ENCODE assay signal across 8 cellular contexts in genomic region chr18:5630057-5630765, GRCh38.
A peak's percentile ranks its signal among the peaks of the same experiment; 100 is the strongest.
DNase-seq lines count a peak whose midpoint lies in the region; ATAC-seq and TF ChIP-seq lines count a peak whose summit lies in the region.

No MANE protein-coding gene starts in this region.

- H3K14ac ChIP-seq in H9 (ENCODE audit: insufficient read depth, low read length), result no peak overlapping the region

- H4K8ac ChIP-seq in H9 (replicated peaks; ENCODE audit: insufficient read length, low read depth, low read length), result no peak overlapping the region

- ATAC-seq in heart right ventricle, result peak; percentile 85 to 96 (median 91)

- H3K79me2 ChIP-seq in H9 (ENCODE audit: insufficient read depth, low read length), result no peaks in the 10 kb centered on the region

- H3K18ac ChIP-seq in H9 (ENCODE audit: insufficient read length, low read depth, low read length), result no peak overlapping the region

- H3K23me2 ChIP-seq in H9 (ENCODE audit: insufficient read length, low read depth, low read length, poor library complexity, severe bottlenecking), result peaks cover 24% of the 10 kb centered on the region

- H2AK5ac ChIP-seq in H9 (ENCODE audit: insufficient read length, low read length), result no peak overlapping the region

- H3K36me3 ChIP-seq in heart right ventricle, result no peaks in the 10 kb centered on the region
- no peaks in the 10 kb centered on the region for H3K36me3 ChIP-seq in ovary

- H3K9me3 ChIP-seq in H9 (ENCODE audit: control insufficient read depth, low read depth, low read length), result no peaks in the 10 kb centered on the region
- H3K9me3 ChIP-seq in heart right ventricle, result no peaks in the 10 kb centered on the region
- H3K9me3 ChIP-seq in ovary, result no peaks in the 10 kb centered on the region

- peaks cover 3% of the 10 kb centered on the region; the same call in 1 of the 2 replicates for H3K4me1 ChIP-seq in H9 (ENCODE audit: insufficient read depth, low read length)
- H3K4me1 ChIP-seq in heart right ventricle, result peaks cover 5 to 20% (median 14%) of the 10 kb centered on the region in 9 donors
- peaks cover 5% of the 10 kb centered on the region for H3K4me1 ChIP-seq in ovary (ENCODE audit: insufficient read depth)

- no peak overlapping the region for H3K23ac ChIP-seq in H9 (ENCODE audit: insufficient read length, low read depth, low read length)

- no peak overlapping the region for H2BK12ac ChIP-seq in H9 (ENCODE audit: insufficient read length, low read depth, low read length)

- no peak overlapping the region for H3K27ac Mint-ChIP-seq in H9
- H3K27ac Mint-ChIP-seq in activated naive CD8-positive, alpha-beta T cell treated with anti-CD3 and anti-CD28 coated beads for 36 hours, result no peak overlapping the region

- H4K91ac ChIP-seq in H9 (ENCODE audit: insufficient read length, low read depth, low read length), result no peak overlapping the region

- DNase-seq in GM03348 (ENCODE audit: low spot score) (peak; percentile 89), H9 (peak; percentile 91), NCI-H2029 treated with DMSO at 0.1 percent for 48 hours (lab: John Stamatoyannopoulos, UW) (peak; percentile 41), heart right ventricle (peak in 1 of 2 donors; percentile 77), ovary (peak in 4 of 5 donors; percentile 64 to 72 (median 70)), EL (no peak)
- peak; percentile 66 for DNase-seq in activated naive CD8-positive, alpha-beta T cell treated with anti-CD3 and anti-CD28 coated beads for 36 hours
- no peak for DNase-seq in activated effector memory CD4-positive, alpha-beta T cell treated with Interleukin-2 at 50 U/mL for 16 hours

- TF ChIP-seq CTCF in H9 (conservative IDR thresholded peaks at IDR 0.05), result no peak
- no peak for TF ChIP-seq CTCF in heart right ventricle (IDR thresholded peaks at IDR 0.05)
- no peak for TF ChIP-seq CTCF in ovary (IDR thresholded peaks at IDR 0.05)

- H3K36me3 Mint-ChIP-seq in H9 (ENCODE audit: insufficient read depth in 1 of 3, low read depth in 3 of 3), result no peaks in the 10 kb centered on the region; a peak in 1 of 7 replicates
- H3K36me3 Mint-ChIP-seq in activated naive CD8-positive, alpha-beta T cell treated with anti-CD3 and anti-CD28 coated beads for 36 hours, result no peaks in the 10 kb centered on the region

- peak overlapping the region; percentile 57 for H3K4me2 ChIP-seq in H9 (ENCODE audit: insufficient read depth, insufficient read length, low read length)

- H4K20me1 ChIP-seq in H9 (ENCODE audit: control insufficient read depth, insufficient read depth, insufficient read length), result no peaks in the 10 kb centered on the region

- H3K9ac ChIP-seq in H9 (ENCODE audit: extremely low read depth, insufficient read length, low read length), result no peak overlapping the region

- H3K4me3 Mint-ChIP-seq in H9, result peak overlapping the region; percentile 63 to 92
- H3K4me3 Mint-ChIP-seq in activated naive CD8-positive, alpha-beta T cell treated with anti-CD3 and anti-CD28 coated beads for 36 hours, result no peak overlapping the region

- peaks cover 28% of the 10 kb centered on the region; the same call in 1 of the 2 replicates for H3K27me3 ChIP-seq in H9 (ENCODE audit: insufficient read depth, low read length)
- H3K27me3 ChIP-seq in heart right ventricle, result peaks cover 8 to 72% (median 64%) of the 10 kb centered on the region in 7 donors
- H3K27me3 ChIP-seq in ovary, result no peaks in the 10 kb centered on the region

- H3K56ac ChIP-seq in H9 (ENCODE audit: insufficient read length, low read depth, low read length), result no peak overlapping the region

- no peak overlapping the region for H2BK15ac ChIP-seq in H9 (ENCODE audit: low read depth, low read length)

- no peak overlapping the region for H2BK20ac ChIP-seq in H9 (ENCODE audit: low read depth, low read length, poor library complexity, severe bottlenecking)

- H3K4ac ChIP-seq in H9 (ENCODE audit: low read depth, low read length), result no peak overlapping the region

- no peaks in the 10 kb centered on the region; a peak in 1 of 5 replicates for H3K9me3 Mint-ChIP-seq in H9
- H3K9me3 Mint-ChIP-seq in activated naive CD8-positive, alpha-beta T cell treated with anti-CD3 and anti-CD28 coated beads for 36 hours, result no peaks in the 10 kb centered on the region

- peaks cover 12 to 14% of the 10 kb centered on the region in 2 experiments for H3K4me1 Mint-ChIP-seq in H9
- H3K4me1 Mint-ChIP-seq in activated naive CD8-positive, alpha-beta T cell treated with anti-CD3 and anti-CD28 coated beads for 36 hours, result peaks cover 3% of the 10 kb centered on the region

- H3K79me1 ChIP-seq in H9 (ENCODE audit: insufficient read depth, low read depth, low read length, poor library complexity, severe bottlenecking), result no peaks in the 10 kb centered on the region

- no peak for TF ChIP-seq EP300 in ovary (IDR thresholded peaks at IDR 0.05)

- H3K4me3 ChIP-seq in heart right ventricle (peak overlapping the region; percentile 15 to 77 (median 61)), ovary (peak overlapping the region; percentile 59)

- no peak overlapping the region for H3T11ph ChIP-seq in H9 (ENCODE audit: low read length)

- no peak overlapping the region for H2BK120ac ChIP-seq in H9 (ENCODE audit: low read depth, low read length, poor library complexity, severe bottlenecking)

- intact Hi-C loops in heart right ventricle (cut with DNase I) (no loop called here), ovary (cut with DNase I) (no loop called here)

- peaks cover 47% of the 10 kb centered on the region for H3K27me3 Mint-ChIP-seq in H9 (ENCODE audit: low read depth)
- peaks cover 43% of the 10 kb centered on the region for H3K27me3 Mint-ChIP-seq in activated naive CD8-positive, alpha-beta T cell treated with anti-CD3 and anti-CD28 coated beads for 36 hours

- peak; percentile 59 for TF ChIP-seq POLR2A in ovary (IDR thresholded peaks at IDR 0.05)

- H3K27ac ChIP-seq in H9 (ENCODE audit: insufficient read length, low read depth, low read length), result no peak overlapping the region
- H3K27ac ChIP-seq in heart right ventricle, result peak overlapping the region in 7 of 10 donors; percentile 0 to 79 (median 31)
- H3K27ac ChIP-seq in ovary, result peak overlapping the region; percentile 79 to 80

- H2AFZ ChIP-seq in H9 (ENCODE audit: low read length), result no peak overlapping the region

- H2BK5ac ChIP-seq in H9 (ENCODE audit: insufficient read length, low read length), result no peak overlapping the region

- H4K5ac ChIP-seq in H9 (ENCODE audit: insufficient read length, low read depth, low read length), result no peak overlapping the region

- no CpG with 5 or more reads among the region's 72 CpGs for WGBS in H9 (ENCODE audit: extremely low coverage, insufficient read length, low lambda C conversion rate)
- WGBS in heart right ventricle, 2 donors, result 1% methylated on average over 56 to 72 of the region's 72 CpGs
- WGBS in ovary, 3 donors, result 0 to 1% (median 1%) methylated on average over 62 to 72 of the region's 72 CpGs

Comparison
In these comparisons a context has a peak if more than half of its experiments do, and no peak if none do; other contexts are left out.
1. DNase-seq: peak in GM03348 (single experiment), H9 (single experiment), NCI-H2029 treated with DMSO at 0.1 percent for 48 hours (single experiment), activated naive CD8-positive, alpha-beta T cell treated with anti-CD3 and anti-CD28 coated beads for 36 hours (single experiment) and ovary (4 of 5); none in activated effector memory CD4-positive, alpha-beta T cell treated with Interleukin-2 at 50 U/mL for 16 hours (single experiment) and EL (single experiment).